17 cellular contexts compared by ENCODE assay signal in genomic region chr10:17431871-17432311, GRCh38. TPM values are rescaled to one million over a fixed set of nuclear protein-coding genes. Genes with fewer than 3 reads are reported as not detected.
A peak's percentile ranks its signal among the peaks of the same experiment; 100 is the strongest.
DNase-seq lines count a peak whose midpoint lies in the region; ATAC-seq, FAIRE-seq and TF ChIP-seq lines count a peak whose summit lies in the region.
"Had no signal": no experiment of that assay in that cellular context is flagged by ENCODE, and none has a peak within 500 bp of the region (broad histone marks: within the 10 kb centered on the region; RNA-seq: fewer than 3 reads in every experiment).

No MANE protein-coding gene starts in this region.

- H3K4me1 ChIP-seq in BLaER1 (peaks cover 70% of the 10 kb centered on the region), astrocyte (ENCODE audit: insufficient read depth, low read length) (no peaks in the 10 kb centered on the region)

- TF ChIP-seq CTCF in astrocyte (IDR thresholded peaks at IDR 0.05; ENCODE audit: insufficient read depth, low read depth, low read length) (no peak), lower leg skin (IDR thresholded peaks at IDR 0.05) (no peak), omental fat pad (IDR thresholded peaks at IDR 0.05) (no peak), osteocyte (IDR thresholded peaks at IDR 0.05) (no peak)

- H3K79me2 ChIP-seq in astrocyte (ENCODE audit: insufficient read depth, low read length): no peaks in the 10 kb centered on the region

- H2AFZ ChIP-seq in astrocyte (ENCODE audit: low read depth, low read length): no peak overlapping the region

- H3K27me3 ChIP-seq in BLaER1: no peaks in the 10 kb centered on the region
- H3K27me3 ChIP-seq in MG63: 0 out of 2 replicates have a peak, but pooled peaks cover 3% of the 10 kb centered on the region
- H3K27me3 ChIP-seq in astrocyte (ENCODE audit: insufficient read depth, low read length): no peaks in the 10 kb centered on the region

- H3K4me3 ChIP-seq in BLaER1 (no peak overlapping the region), MG63 (no peak overlapping the region), astrocyte (ENCODE audit: insufficient read depth, low read depth, low read length) (no peak overlapping the region), lower leg skin (ENCODE audit: low read depth, poor library complexity, severe bottlenecking) (no peak overlapping the region)
- H3K4me3 ChIP-seq: heart right ventricle had no signal

- FAIRE-seq in astrocyte (lab: Jason Lieb, UNC): no peak
- FAIRE-seq: HTR-8/SVneo had no signal

- no peaks in the 10 kb centered on the region for H3K9me3 Mint-ChIP-seq in astrocyte (ENCODE audit: unreplicated experiment)
- peaks cover 3% of the 10 kb centered on the region for H3K9me3 Mint-ChIP-seq in osteocyte (ENCODE audit: unreplicated experiment)
- H3K9me3 Mint-ChIP-seq: activated naive CD8-positive, alpha-beta T cell treated with anti-CD3 and anti-CD28 coated beads, Interleukin-2, amount 10 ng/mL, durations not matched to agents 7 days and 5 days; stimulated activated naive CD8-positive, alpha-beta T cell treated with anti-CD3 and anti-CD28 coated beads, Interleukin-15, Interleukin-2, amounts not matched to agents 100 ng/mL and 50 ng/mL, for 24 hours had no signal

- no peak overlapping the region for H3K9ac ChIP-seq in BLaER1
- H3K9ac ChIP-seq in astrocyte (ENCODE audit: low read length): no peak overlapping the region

- peak; percentile 15 for DNase-seq in MG63
- DNase-seq in astrocyte (ENCODE audit: low read depth): peak; percentile 49
- DNase-seq in iris pigment epithelial cell (ENCODE audit: low read depth): peak; percentile 46
- no peak for DNase-seq in lower leg skin (ENCODE audit: low spot score in 2 of 2)
- no peak for DNase-seq in omental fat pad (ENCODE audit: low spot score)
- DNase-seq in osteocyte (ENCODE audit: extremely low spot score, unreplicated experiment): no peak
- DNase-seq: activated CD8-positive, alpha-beta memory T cell treated with anti-CD3 and anti-CD28 coated beads for 24 hours; activated naive CD8-positive, alpha-beta T cell treated with anti-CD3 and anti-CD28 coated beads, Interleukin-2, amount 10 ng/mL, durations not matched to agents 7 days and 5 days; dorsolateral prefrontal cortex; heart right ventricle; mesenchymal stem cell; NCI-H1694 treated with DMSO at 0.1 percent for 48 hours; T-cell had no signal

- H3K27ac Mint-ChIP-seq in astrocyte (ENCODE audit: unreplicated experiment) (no peak overlapping the region), osteocyte (ENCODE audit: unreplicated experiment) (no peak overlapping the region)
- H3K27ac Mint-ChIP-seq: activated naive CD8-positive, alpha-beta T cell treated with anti-CD3 and anti-CD28 coated beads, Interleukin-2, amount 10 ng/mL, durations not matched to agents 7 days and 5 days; stimulated activated naive CD8-positive, alpha-beta T cell treated with anti-CD3 and anti-CD28 coated beads, Interleukin-15, Interleukin-2, amounts not matched to agents 100 ng/mL and 50 ng/mL, for 24 hours had no signal

- H3K4me3 Mint-ChIP-seq in astrocyte (ENCODE audit: unreplicated experiment) (no peak overlapping the region), osteocyte (ENCODE audit: unreplicated experiment) (no peak overlapping the region)
- H3K4me3 Mint-ChIP-seq: activated naive CD8-positive, alpha-beta T cell treated with anti-CD3 and anti-CD28 coated beads, Interleukin-2, amount 10 ng/mL, durations not matched to agents 7 days and 5 days; stimulated activated naive CD8-positive, alpha-beta T cell treated with anti-CD3 and anti-CD28 coated beads, Interleukin-15, Interleukin-2, amounts not matched to agents 100 ng/mL and 50 ng/mL, for 24 hours; T-cell had no signal

- H3K27ac ChIP-seq in BLaER1 (no peak overlapping the region), astrocyte (ENCODE audit: low read depth, low read length) (no peak overlapping the region)

- TF ChIP-seq POLR2A in lower leg skin (IDR thresholded peaks at IDR 0.05): no peak

- intact Hi-C loops in lower leg skin (cut with DNase I; ENCODE audit: low total_unique reads): loop anchor here (5.0 kb wide), 1 partner anchor 600 kb away; no protein-coding TSS in a partner anchor

- H3K4me1 Mint-ChIP-seq in astrocyte (ENCODE audit: low read depth, unreplicated experiment): peaks cover 3% of the 10 kb centered on the region
- H3K4me1 Mint-ChIP-seq in osteocyte (ENCODE audit: unreplicated experiment): peaks cover 4% of the 10 kb centered on the region

- no peaks in the 10 kb centered on the region for H3K9me3 ChIP-seq in BLaER1
- peaks cover 2% of the 10 kb centered on the region; the same call in 1 of the 2 replicates for H3K9me3 ChIP-seq in MG63
- H3K9me3 ChIP-seq in astrocyte (ENCODE audit: insufficient read depth, low read depth, low read length): no peaks in the 10 kb centered on the region

- ATAC-seq in omental fat pad (ENCODE audit: low FRiP score): no peak
- ATAC-seq in GM21723 (IDR thresholded peaks at IDR 0.05; ENCODE audit: unreplicated experiment): no peak
- ATAC-seq: T-cell had no signal

- 66 to 69% methylated on average over 7 of the region's 7 CpGs for WGBS in lower leg skin, 2 donors

- H3K4me2 ChIP-seq in BLaER1 (peak overlapping the region; percentile 24), astrocyte (ENCODE audit: low read length) (no peak overlapping the region)

- H4K20me1 ChIP-seq in BLaER1 (no peaks in the 10 kb centered on the region), astrocyte (ENCODE audit: insufficient read depth, low read length) (no peaks in the 10 kb centered on the region)

- H3K27me3 Mint-ChIP-seq in astrocyte (ENCODE audit: low read depth, unreplicated experiment) (no peaks in the 10 kb centered on the region), osteocyte (ENCODE audit: unreplicated experiment) (peaks cover 28% of the 10 kb centered on the region)

- H3K36me3 ChIP-seq in BLaER1 (no peaks in the 10 kb centered on the region), MG63 (no peaks in the 10 kb centered on the region), astrocyte (ENCODE audit: insufficient read depth, low read length) (no peaks in the 10 kb centered on the region)
- H3K36me3 ChIP-seq: heart right ventricle had no signal

- no peaks in the 10 kb centered on the region for H3K36me3 Mint-ChIP-seq in astrocyte (ENCODE audit: low read depth, unreplicated experiment)
- H3K36me3 Mint-ChIP-seq in osteocyte (ENCODE audit: unreplicated experiment): no peaks in the 10 kb centered on the region
- H3K36me3 Mint-ChIP-seq: activated naive CD8-positive, alpha-beta T cell treated with anti-CD3 and anti-CD28 coated beads, Interleukin-2, amount 10 ng/mL, durations not matched to agents 7 days and 5 days; T-cell had no signal

RNA-seq across cellular contexts. Expression of gene ST8SIA6, which starts 22.5 kb away (rescaled TPM):
- total RNA-seq in MG63 (2014; rRNA removed; shearing (Covaris generic); ENCODE audit: low replicate concordance): not detected in 2 replicates
- total RNA-seq in astrocyte (0.12 TPM in 1 of 2 replicates, not detected in the other), lower leg skin (1 to 10 TPM in 2 of 4 donors, under 1 TPM in 2; 0.34 to 2.8 (median 1.5) TPM), omental fat pad (1 to 10 TPM in 1 of 4 donors, under 1 TPM in 3; 0.19 to 7.6 (median 0.40) TPM), osteocyte (not detected in 2 replicates)

Comparison
In these comparisons a context has a peak if more than half of its experiments do, and no peak if none do; other contexts are left out.
1. DNase-seq: peak in MG63 (single experiment), astrocyte (single experiment) and iris pigment epithelial cell (single experiment); none in lower leg skin (0 of 2), omental fat pad (single experiment) and osteocyte (single experiment).